In genomic region chr3:136861890-136862610, GRCh38 we compare ENCODE assay signal across 1 cellular context.
A peak's percentile ranks its signal among the peaks of the same experiment; 100 is the strongest.
TF ChIP-seq lines count a peak whose summit lies in the region.

Gene NCK1, plus strand, starts transcription at chr3:136862208. Its CDS starts 65,794 bp downstream, at chr3:136928002.

TF ChIP-seq in HEK293, 187 proteins besides CTCF, POLR2A, EP300 and RAD21 (continued from another document and continues in another):
- no peak for TF ChIP-seq ZNF138 (tag by site-specific recombination; IDR thresholded peaks at IDR 0.05; ENCODE audit: borderline replicate concordance)
- TF ChIP-seq TSHZ1 (tag by site-specific recombination; IDR thresholded peaks at IDR 0.05; ENCODE audit: borderline replicate concordance) = no peak
- TF ChIP-seq BCL6B (tag by site-specific recombination; IDR thresholded peaks at IDR 0.05) = no peak
- no peak for TF ChIP-seq ZNF274 (IDR thresholded peaks at IDR 0.05; ENCODE audit: low read length)
- TF ChIP-seq ZNF274 (tag by site-specific recombination; IDR thresholded peaks at IDR 0.05; ENCODE audit: borderline replicate concordance) = no peak
- peak; percentile 24; the same call in 1 of the 2 replicates for TF ChIP-seq ZNF629 (tag by site-specific recombination; IDR thresholded peaks at IDR 0.05)
- TF ChIP-seq ZNF398 (tag by site-specific recombination; IDR thresholded peaks at IDR 0.05) = no peak
- peak; percentile 42; the same call in 1 of the 2 replicates for TF ChIP-seq TRIM28 (IDR thresholded peaks at IDR 0.05; ENCODE audit: borderline replicate concordance, low read length)
- TF ChIP-seq ZSCAN16 (tag by site-specific recombination; IDR thresholded peaks at IDR 0.05) = no peak
- peak; percentile 82; the same call in 1 of the 2 replicates for TF ChIP-seq ZNF391 (tag by site-specific recombination; IDR thresholded peaks at IDR 0.05; ENCODE audit: borderline replicate concordance, low read depth)
- peak; percentile 48 for TF ChIP-seq ZIC2 (tag by site-specific recombination; IDR thresholded peaks at IDR 0.05)
- no peak for TF ChIP-seq HOXD13 (CRISPR knock-in tag; IDR thresholded peaks at IDR 0.05; ENCODE audit: borderline replicate concordance)
- no peak for TF ChIP-seq ZNF626 (tag by site-specific recombination; IDR thresholded peaks at IDR 0.05)
- no peak for TF ChIP-seq ZNF18 (tag by site-specific recombination; IDR thresholded peaks at IDR 0.05)
- no peak for TF ChIP-seq ZNF202 (tag by site-specific recombination; IDR thresholded peaks at IDR 0.05; ENCODE audit: borderline replicate concordance)
- TF ChIP-seq ZNF449 (tag by site-specific recombination; IDR thresholded peaks at IDR 0.05) = no peak
- peak; percentile 64 for TF ChIP-seq SP7 (tag by site-specific recombination; IDR thresholded peaks at IDR 0.05)
- no peak for TF ChIP-seq GLI4 (tag by site-specific recombination; IDR thresholded peaks at IDR 0.05)
- no peak; the same call in none of the 2 replicates for TF ChIP-seq KLF16 (tag by site-specific recombination; IDR thresholded peaks at IDR 0.05)
- TF ChIP-seq ZNF555 (tag by site-specific recombination; conservative IDR thresholded peaks at IDR 0.05) = no peak
- peak; percentile 96 for TF ChIP-seq SP2 (tag by site-specific recombination; IDR thresholded peaks at IDR 0.05)
- no peak for TF ChIP-seq ZSCAN18 (tag by site-specific recombination; IDR thresholded peaks at IDR 0.05)
- TF ChIP-seq ZBTB49 (tag by site-specific recombination; IDR thresholded peaks at IDR 0.05; ENCODE audit: low read depth) = no peak
- no peak for TF ChIP-seq ZNF521 (tag by site-specific recombination; IDR thresholded peaks at IDR 0.05)
- TF ChIP-seq ZNF426 (tag by site-specific recombination; IDR thresholded peaks at IDR 0.05) = no peak
- TF ChIP-seq ZNF248 (tag by site-specific recombination; IDR thresholded peaks at IDR 0.05) = no peak
- TF ChIP-seq ZNF645 (tag by site-specific recombination; IDR thresholded peaks at IDR 0.05) = no peak
- no peak for TF ChIP-seq AEBP2 (tag by site-specific recombination; IDR thresholded peaks at IDR 0.05; ENCODE audit: borderline replicate concordance)
- no peak for TF ChIP-seq ZNF157 (tag by site-specific recombination; IDR thresholded peaks at IDR 0.05)
- peak; percentile 86 for TF ChIP-seq ZBTB6 (tag by site-specific recombination; IDR thresholded peaks at IDR 0.05)
- TF ChIP-seq MYNN (tag by site-specific recombination; IDR thresholded peaks at IDR 0.05; ENCODE audit: borderline replicate concordance) = no peak
- TF ChIP-seq ZNF211 (tag by site-specific recombination; IDR thresholded peaks at IDR 0.05; ENCODE audit: low read depth) = no peak
- 0 out of 2 replicates have a peak, but pooled peaks have one; percentile 15 for TF ChIP-seq ZBTB11 (tag by site-specific recombination; conservative IDR thresholded peaks at IDR 0.05; ENCODE audit: low read depth)
- TF ChIP-seq ZNF501 (tag by site-specific recombination; IDR thresholded peaks at IDR 0.05) = peak; percentile 70
- no peak for TF ChIP-seq BCL11A (tag by site-specific recombination; IDR thresholded peaks at IDR 0.05; ENCODE audit: low read depth)
- 0 out of 2 replicates have a peak, but pooled peaks have one; percentile 23 for TF ChIP-seq ZFP69B (tag by site-specific recombination; IDR thresholded peaks at IDR 0.05)
